Comparison of ENCODE assay signal across 8 cellular contexts in the genomic region with DNA sequence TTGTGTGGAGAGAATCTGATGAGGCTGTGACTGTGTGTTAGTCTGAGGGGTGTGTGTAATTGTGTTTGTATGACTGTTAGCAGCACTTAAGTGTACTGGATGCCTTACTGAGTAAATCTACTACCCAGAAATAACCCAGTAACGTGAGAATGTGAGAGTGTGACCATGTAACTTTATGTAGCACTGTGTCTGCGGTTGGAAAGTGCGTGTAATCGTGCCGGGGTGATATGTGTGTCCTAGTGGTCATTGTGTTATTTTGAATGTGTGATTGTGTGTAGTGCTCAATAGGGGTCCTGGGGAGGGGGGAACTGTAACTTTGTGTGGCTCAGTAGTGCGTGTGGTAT. TPM values are rescaled to one million over a fixed set of nuclear protein-coding genes. Genes with fewer than 3 reads are reported as not detected.
DNase-seq lines count a peak whose midpoint lies in the region; ATAC-seq and TF ChIP-seq lines count a peak whose summit lies in the region.

No MANE protein-coding gene starts in this region.

- peaks cover 20% of the 10 kb centered on the region for H3K4me1 Mint-ChIP-seq in activated naive CD8-positive, alpha-beta T cell treated with anti-CD3 and anti-CD28 coated beads, Interleukin-2, amount 10 ng/mL, durations not matched to agents 7 days and 5 days
- peaks cover 24% of the 10 kb centered on the region for H3K4me1 Mint-ChIP-seq in stimulated activated memory B cell treated with anti-CD40 and anti-IgM and Interleukin-4, amounts not matched to agents 10 μg/mL and 1 μg/mL and 100 μg/mL, for 72 hours

- POLR2A ChIA-PET in activated naive CD8-positive, alpha-beta T cell treated with anti-CD3 and anti-CD28 coated beads, Interleukin-2, amount 10 ng/mL, durations not matched to agents 7 days and 5 days (lab: Charles Lee) = no interaction called here

- H3K27ac Mint-ChIP-seq in activated naive CD8-positive, alpha-beta T cell treated with anti-CD3 and anti-CD28 coated beads, Interleukin-2, amount 10 ng/mL, durations not matched to agents 7 days and 5 days = peak overlapping the region; percentile 98
- H3K27ac Mint-ChIP-seq in stimulated activated memory B cell treated with anti-CD40 and anti-IgM and Interleukin-4, amounts not matched to agents 10 μg/mL and 1 μg/mL and 100 μg/mL, for 72 hours = peak overlapping the region; percentile 93

- TF ChIP-seq CTCF in GM10266 (IDR thresholded peaks at IDR 0.05; ENCODE audit: control insufficient read depth, insufficient read depth, low read depth, missing control alignments) = no peak

- peaks cover 48% of the 10 kb centered on the region for H3K36me3 Mint-ChIP-seq in activated naive CD8-positive, alpha-beta T cell treated with anti-CD3 and anti-CD28 coated beads, Interleukin-2, amount 10 ng/mL, durations not matched to agents 7 days and 5 days
- H3K36me3 Mint-ChIP-seq in stimulated activated memory B cell treated with anti-CD40 and anti-IgM and Interleukin-4, amounts not matched to agents 10 μg/mL and 1 μg/mL and 100 μg/mL, for 72 hours = peaks cover 42% of the 10 kb centered on the region

- no peaks in the 10 kb centered on the region for H3K9me3 ChIP-seq in iPS-18c (ENCODE audit: control insufficient read depth, insufficient read depth, low read length)

- no peak for ATAC-seq in activated naive CD8-positive, alpha-beta T cell treated with anti-CD3 and anti-CD28 coated beads, Interleukin-2, amount 10 ng/mL, durations not matched to agents 7 days and 5 days (ENCODE audit: low read depth)
- peak; percentile 4 for ATAC-seq in stimulated activated memory B cell treated with anti-CD40 and anti-IgM and Interleukin-4, amounts not matched to agents 10 μg/mL and 1 μg/mL and 100 μg/mL, for 72 hours

- H3K9me3 Mint-ChIP-seq in activated naive CD8-positive, alpha-beta T cell treated with anti-CD3 and anti-CD28 coated beads, Interleukin-2, amount 10 ng/mL, durations not matched to agents 7 days and 5 days = peaks cover 22% of the 10 kb centered on the region
- H3K9me3 Mint-ChIP-seq in stimulated activated memory B cell treated with anti-CD40 and anti-IgM and Interleukin-4, amounts not matched to agents 10 μg/mL and 1 μg/mL and 100 μg/mL, for 72 hours = no peaks in the 10 kb centered on the region

- no peaks in the 10 kb centered on the region for H3K27me3 Mint-ChIP-seq in activated naive CD8-positive, alpha-beta T cell treated with anti-CD3 and anti-CD28 coated beads, Interleukin-2, amount 10 ng/mL, durations not matched to agents 7 days and 5 days
- H3K27me3 Mint-ChIP-seq in stimulated activated memory B cell treated with anti-CD40 and anti-IgM and Interleukin-4, amounts not matched to agents 10 μg/mL and 1 μg/mL and 100 μg/mL, for 72 hours = no peaks in the 10 kb centered on the region

- DNase-seq in activated naive CD4-positive, alpha-beta T cell treated with Interleukin-2 at 50 U/mL for 16 hours = peak; percentile 23
- no peak for DNase-seq in activated naive CD4-positive, alpha-beta T cell (lab: John Stamatoyannopoulos, UW)
- DNase-seq in activated naive CD8-positive, alpha-beta T cell treated with anti-CD3 and anti-CD28 coated beads, Interleukin-2, amount 10 ng/mL, durations not matched to agents 7 days and 5 days = no peak
- DNase-seq in NCI-H510A (lab: John Stamatoyannopoulos, UW) (no peak), GM19240 (ENCODE audit: insufficient read length, low spot score) (no peak), GM10266 (ENCODE audit: extremely low spot score) (no peak)

- peak overlapping the region; percentile 98 for H3K4me3 Mint-ChIP-seq in activated naive CD8-positive, alpha-beta T cell treated with anti-CD3 and anti-CD28 coated beads, Interleukin-2, amount 10 ng/mL, durations not matched to agents 7 days and 5 days
- peak overlapping the region; percentile 90 for H3K4me3 Mint-ChIP-seq in stimulated activated memory B cell treated with anti-CD40 and anti-IgM and Interleukin-4, amounts not matched to agents 10 μg/mL and 1 μg/mL and 100 μg/mL, for 72 hours

- peak overlapping the region; percentile 92 for H3K4me3 ChIP-seq in iPS-18c (ENCODE audit: insufficient read depth, low read depth, low read length)

RNA-seq across cellular contexts. Expression of a gene that starts 0.6 kb away (rescaled TPM):
- 10 to 100 TPM; 18.3 to 20.9 TPM for total RNA-seq in activated naive CD8-positive, alpha-beta T cell treated with anti-CD3 and anti-CD28 coated beads, Interleukin-2, amount 10 ng/mL, durations not matched to agents 7 days and 5 days

RNA-seq across cellular contexts. Expression of a gene that starts 8.2 kb away (rescaled TPM):
- total RNA-seq in activated naive CD8-positive, alpha-beta T cell treated with anti-CD3 and anti-CD28 coated beads, Interleukin-2, amount 10 ng/mL, durations not matched to agents 7 days and 5 days = 10 to 100 TPM; 21.0 to 25.6 TPM

RNA-seq across cellular contexts. Expression of a gene that starts 46.1 kb away (rescaled TPM):
- 10 to 100 TPM; 13.8 to 19.9 TPM for total RNA-seq in activated naive CD8-positive, alpha-beta T cell treated with anti-CD3 and anti-CD28 coated beads, Interleukin-2, amount 10 ng/mL, durations not matched to agents 7 days and 5 days
